Comparison of ENCODE assay signal across 1 cellular context in the genomic region with DNA sequence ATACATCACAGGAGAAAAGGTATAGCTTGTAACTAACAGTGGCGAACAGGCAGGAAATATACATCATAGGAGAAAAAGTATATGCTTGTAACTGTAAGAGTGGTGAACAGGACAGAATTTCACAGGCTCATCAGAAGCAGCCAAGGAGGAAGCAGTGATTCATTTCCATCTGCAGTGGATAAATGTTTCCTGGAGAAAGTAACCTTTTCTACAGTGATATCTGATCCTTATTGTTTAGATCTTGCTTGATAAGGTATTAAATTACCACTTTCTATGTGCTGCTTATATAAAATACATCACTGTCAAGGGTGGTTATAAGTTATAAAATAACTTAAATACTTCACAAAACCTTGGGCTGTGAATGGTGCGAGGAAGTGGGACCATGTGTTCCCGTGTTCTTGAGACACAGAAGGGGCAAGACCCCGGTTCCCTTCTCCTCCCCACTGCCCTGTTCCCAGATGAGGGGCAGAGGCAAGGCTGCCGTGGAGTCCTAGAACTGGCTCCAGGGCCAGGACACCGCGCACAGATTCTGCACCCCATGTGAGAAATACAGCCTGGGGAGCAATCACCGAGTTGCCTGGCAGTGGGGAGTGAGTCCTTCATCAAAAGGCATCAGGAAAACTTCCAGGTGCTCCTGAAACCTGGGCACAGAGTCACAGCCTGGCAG.
TF ChIP-seq lines count a peak whose summit lies in the region.

No MANE protein-coding gene starts in this region.

TF ChIP-seq in IMR-90, 13 proteins besides CTCF, POLR2A, EP300 and RAD21:
- TF ChIP-seq RCOR1 (IDR thresholded peaks at IDR 0.05; ENCODE audit: insufficient replicate concordance, low read length) (no peak), RFX5 (IDR thresholded peaks at IDR 0.05; ENCODE audit: low read depth, low read length) (no peak), BHLHE40 (IDR thresholded peaks at IDR 0.05; ENCODE audit: low read depth, low read length) (no peak), CEBPB (IDR thresholded peaks at IDR 0.05; ENCODE audit: low read depth, low read length) (no peak), MAZ (IDR thresholded peaks at IDR 0.05; ENCODE audit: borderline replicate concordance, low read depth, low read length) (no peak)
